7 cellular contexts compared by ENCODE assay signal in genomic region chr1:15848143-15848928, GRCh38. TPM values are rescaled to one million over a fixed set of nuclear protein-coding genes. Genes with fewer than 3 reads are reported as not detected.
A peak's percentile ranks its signal among the peaks of the same experiment; 100 is the strongest.
DNase-seq lines count a peak whose midpoint lies in the region; ATAC-seq and TF ChIP-seq lines count a peak whose summit lies in the region.

No MANE protein-coding gene starts in this region.

- peak overlapping the region; percentile 95 for H3K27ac ChIP-seq in SK-N-MC
- H3K27ac ChIP-seq in adrenal gland, result peak overlapping the region; percentile 91 to 99 (median 98)
- peak overlapping the region; percentile 98 for H3K27ac ChIP-seq in hepatocyte
- peak overlapping the region; percentile 90 to 99 (median 98) for H3K27ac ChIP-seq in gastrocnemius medialis

- H3K4me1 ChIP-seq in adrenal gland (replicated peaks in 1 of 2) (peaks cover 20 to 52% of the 10 kb centered on the region in 2 donors), hepatocyte (ENCODE audit: insufficient read depth) (peaks cover 33% of the 10 kb centered on the region), gastrocnemius medialis (peaks cover 53 to 61% of the 10 kb centered on the region in 2 donors)

- intact Hi-C loops in adrenal gland (cut with DNase I) (no loop called here), gastrocnemius medialis (cut with DNase I; ENCODE audit: low total_unique reads) (loop anchor here (2.0 kb wide), 1 partner anchor 38 kb away; no protein-coding TSS in a partner anchor)

- H3K4me2 ChIP-seq in hepatocyte, result peak overlapping the region; percentile 86

- peak overlapping the region; percentile 86 for H3K9ac ChIP-seq in SK-N-MC (ENCODE audit: insufficient read length)

- H3K9me3 ChIP-seq in SK-N-MC (ENCODE audit: low read depth, low read length), result no peaks in the 10 kb centered on the region
- no peaks in the 10 kb centered on the region for H3K9me3 ChIP-seq in adrenal gland (replicated peaks in 1 of 3)
- no peaks in the 10 kb centered on the region for H3K9me3 ChIP-seq in hepatocyte (ENCODE audit: low read depth)
- no peaks in the 10 kb centered on the region for H3K9me3 ChIP-seq in gastrocnemius medialis

- no peaks in the 10 kb centered on the region for H3K9me2 ChIP-seq in hepatocyte (replicated peaks; ENCODE audit: insufficient read depth)

- DNase-seq in SK-N-MC (ENCODE audit: low read depth, low spot score) (no peak), adrenal gland (peak in 6 of 7 donors; percentile 38 to 65 (median 48)), hepatocyte (ENCODE audit: low spot score) (peak; percentile 58), gastrocnemius medialis (no peak), RKO (ENCODE audit: low spot score) (no peak)

- TF ChIP-seq CTCF in adrenal gland (IDR thresholded peaks at IDR 0.05) (no peak), hepatocyte (IDR thresholded peaks at IDR 0.05; ENCODE audit: poor library complexity) (no peak), gastrocnemius medialis (IDR thresholded peaks at IDR 0.05 in 4 of 5, conservative IDR thresholded peaks at IDR 0.05 in 1 of 5) (no peak)

- ATAC-seq in GM18909 (IDR thresholded peaks at IDR 0.05; ENCODE audit: poor library complexity, unreplicated experiment) (peak; percentile 15), HG03045 (IDR thresholded peaks at IDR 0.05; ENCODE audit: unreplicated experiment) (peak; percentile 26), gastrocnemius medialis (peak; percentile 13 to 20)

- peaks cover 70% of the 10 kb centered on the region for H3K79me2 ChIP-seq in hepatocyte

- H2AFZ ChIP-seq in hepatocyte, result peak overlapping the region; percentile 36

- in situ Hi-C loops in gastrocnemius medialis (cut with MboI; ENCODE audit: low sequenced_read_pairs in 4 of 4), result no loop called here

- peaks cover 7% of the 10 kb centered on the region for H4K20me1 ChIP-seq in hepatocyte (ENCODE audit: insufficient read depth, poor library complexity, severe bottlenecking)

- H3K4me3 ChIP-seq in SK-N-MC (peak overlapping the region; percentile 92), adrenal gland (peak overlapping the region; percentile 69 to 96 (median 87)), hepatocyte (peak overlapping the region; percentile 92), gastrocnemius medialis (peak overlapping the region; percentile 74 to 88 (median 82))

- TF ChIP-seq POLR2A in adrenal gland (IDR thresholded peaks at IDR 0.05) (peak in 1 of 2 donors; percentile 46), gastrocnemius medialis (IDR thresholded peaks at IDR 0.05) (no peak)

- WGBS in adrenal gland, 4 donors, result 0 to 1% (median 0%) methylated on average over 24 to 104 of the region's 104 CpGs
- 1% methylated on average over 80 of the region's 104 CpGs for WGBS in hepatocyte (ENCODE audit: low lambda C conversion rate, missing lambda C conversion rate)

- H3K36me3 ChIP-seq in SK-N-MC (ENCODE audit: insufficient read depth, low read length) (no peaks in the 10 kb centered on the region), adrenal gland (replicated peaks in 1 of 2) (no peaks in the 10 kb centered on the region), hepatocyte (replicated peaks; ENCODE audit: insufficient read depth, low read depth) (no peaks in the 10 kb centered on the region), gastrocnemius medialis (no peaks in the 10 kb centered on the region)

- H3K27me3 ChIP-seq in adrenal gland (no peaks in the 10 kb centered on the region), hepatocyte (no peaks in the 10 kb centered on the region), gastrocnemius medialis (no peaks in the 10 kb centered on the region)

RNA-seq across cellular contexts. Expression of gene SPEN, which starts 0.8 kb away (rescaled TPM):
- 10 to 100 TPM; 24.5 to 51.2 (median 35.1) TPM for total RNA-seq in adrenal gland
- 10 to 100 TPM; 16.4 to 31.2 (median 18.8) TPM for polyA plus RNA-seq in adrenal gland
- total RNA-seq in hepatocyte, result 23.7 and 25.9 TPM in 2 replicates
- polyA plus RNA-seq in hepatocyte, result 22.7 and 24.3 TPM in 2 replicates
- total RNA-seq in gastrocnemius medialis, result 10 to 100 TPM; 21.7 to 55.5 (median 38.0) TPM

RNA-seq across cellular contexts. Expression of gene UQCRHL, which starts 40.9 kb away (rescaled TPM):
- total RNA-seq in adrenal gland (1 to 10 TPM in 1 of 8 donors, under 1 TPM in 7; 0.24 to 1.0 (median 0.71) TPM), hepatocyte (2.0 and 2.6 TPM in 2 replicates), gastrocnemius medialis (1 to 10 TPM; 1.2 to 2.4 (median 1.2) TPM)
- polyA plus RNA-seq in adrenal gland (1 to 10 TPM; 1.2 to 4.5 (median 2.3) TPM), hepatocyte (1.0 and 1.8 TPM in 2 replicates)

Comparison
In these comparisons a context has a peak if more than half of its experiments do, and no peak if none do; other contexts are left out.
1. DNase-seq: peak in adrenal gland (6 of 7) and hepatocyte (single experiment); none in SK-N-MC (single experiment), gastrocnemius medialis (0 of 2) and RKO (single experiment).
2. Peak in every context shown above with its lines, with median percentiles within 50 percentile points of each other: ATAC-seq, H3K27ac ChIP-seq and H3K4me3 ChIP-seq.